ENCODE assay signal across 9 cellular contexts in genomic region chr11:62667460-62667859, GRCh38. TPM values are rescaled to one million over a fixed set of nuclear protein-coding genes. Genes with fewer than 3 reads are reported as not detected.
DNase-seq lines count a peak whose midpoint lies in the region; ATAC-seq, FAIRE-seq and TF ChIP-seq lines count a peak whose summit lies in the region.
"Had no signal": no experiment of that assay in that cellular context is flagged by ENCODE, and none has a peak within 500 bp of the region (broad histone marks: within the 10 kb centered on the region; RNA-seq: fewer than 3 reads in every experiment).

No MANE protein-coding gene starts in this region.

- POLR2A ChIA-PET in A549 (lab: Yijun Ruan, JAX) = interaction anchor here (0.7 to 5.5 kb wide), 9 partner anchors 8 to 174 kb away, joined by 3 to 91 read pairs (median 5); partner anchors contain the start of genes HNRNPUL2, INTS5, TTC9C and TUT1

- DNase-seq in A549 (ENCODE audit: low read depth in 1 of 2, low spot score in 1 of 2) = no peak
- DNase-seq in gastrocnemius medialis = no peak
- no peak for DNase-seq in T-helper 9 cell
- DNase-seq in occipital lobe (lab: John Stamatoyannopoulos, UW) = no peak
- DNase-seq: NCI-H748 treated with DMSO at 0.1 percent for 48 hours had no signal

- TF ChIP-seq POLR2A in A549 (IDR thresholded peaks at IDR 0.05; ENCODE audit: low read length) (peak; percentile 4; the same call in 1 of the 2 replicates), GM19193 (IDR thresholded peaks at IDR 0.05; ENCODE audit: extremely low read depth, insufficient read depth, insufficient read length) (peak; percentile 36), gastrocnemius medialis (IDR thresholded peaks at IDR 0.05) (no peak), GM18505 (IDR thresholded peaks at IDR 0.05; ENCODE audit: borderline replicate concordance, extremely low read depth, insufficient read depth, insufficient read length) (no peak)

- H3K27me3 ChIP-seq in iPS-15b (ENCODE audit: control insufficient read depth, insufficient read depth, low read length) (no peaks in the 10 kb centered on the region), gastrocnemius medialis (no peaks in the 10 kb centered on the region)

- intact Hi-C loops in gastrocnemius medialis (cut with DNase I; ENCODE audit: low total_unique reads) = no loop called here

- CTCF ChIA-PET in A549 (lab: Yijun Ruan, JAX) = interaction anchor here (0.5 to 6.5 kb wide), 10 partner anchors 9 to 65 kb away, joined by 3 to 30 read pairs (median 4); partner anchors contain the start of gene LRRN4CL

- H3K27ac ChIP-seq in A549 (peak overlapping the region; percentile 93 to 96; a peak in 4 of 6 replicates), VCaP (peak overlapping the region; percentile 95), gastrocnemius medialis (peak overlapping the region in 2 of 4 donors; percentile 10 to 97)

- peak overlapping the region; percentile 77 for H3K9ac ChIP-seq in iPS-15b (ENCODE audit: low read depth, low read length)

- no peak for FAIRE-seq in A549 (lab: Jason Lieb, UNC)

- TF ChIP-seq EP300 in A549 (IDR thresholded peaks at IDR 0.05) = no peak

- H3K9me3 ChIP-seq in A549 = no peaks in the 10 kb centered on the region
- no peaks in the 10 kb centered on the region for H3K9me3 ChIP-seq in iPS-15b (ENCODE audit: control insufficient read depth, insufficient read depth, low read length)
- H3K9me3 ChIP-seq in gastrocnemius medialis = no peaks in the 10 kb centered on the region

- no peak for TF ChIP-seq CTCF in A549 (IDR thresholded peaks at IDR 0.05)
- TF ChIP-seq CTCF in VCaP (conservative IDR thresholded peaks at IDR 0.05) = no peak
- TF ChIP-seq CTCF in gastrocnemius medialis (IDR thresholded peaks at IDR 0.05 in 4 of 5, conservative IDR thresholded peaks at IDR 0.05 in 1 of 5) = no peak

- ATAC-seq in A549 = no peak
- no peak for ATAC-seq in gastrocnemius medialis
- no peak for ATAC-seq in GM18505 (IDR thresholded peaks at IDR 0.05; ENCODE audit: unreplicated experiment)

- H3K36me3 ChIP-seq in iPS-15b (ENCODE audit: control insufficient read depth, insufficient read depth, low read length) = peaks cover 17% of the 10 kb centered on the region
- H3K36me3 ChIP-seq in gastrocnemius medialis = peaks cover 0 to 16% of the 10 kb centered on the region in 2 donors

- in situ Hi-C loops in gastrocnemius medialis (cut with MboI; ENCODE audit: low sequenced_read_pairs in 4 of 4) = no loop called here

- H3K4me3 ChIP-seq in A549 (no peak overlapping the region), iPS-15b (ENCODE audit: low read depth, low read length) (peak overlapping the region; percentile 83), gastrocnemius medialis (no peak overlapping the region)

- peaks cover 32% of the 10 kb centered on the region for H3K4me1 ChIP-seq in A549
- H3K4me1 ChIP-seq in iPS-15b (ENCODE audit: control insufficient read depth, insufficient read depth, low read length) = peaks cover 9% of the 10 kb centered on the region
- peaks cover 43 to 49% of the 10 kb centered on the region in 2 donors for H3K4me1 ChIP-seq in gastrocnemius medialis

- 86% methylated on average over 2 of the region's 2 CpGs for WGBS in A549 (ENCODE audit: missing lambda C conversion rate)

- peak overlapping the region; percentile 78 for H3K4me2 ChIP-seq in A549

- no peak for TF ChIP-seq RAD21 in A549 (conservative IDR thresholded peaks at IDR 0.05 in 1 of 2, IDR thresholded peaks at IDR 0.05 in 1 of 2)

TF ChIP-seq in A549, 52 proteins besides CTCF, POLR2A, EP300 and RAD21:
- no peak for TF ChIP-seq CHD2 (IDR thresholded peaks at IDR 0.05; ENCODE audit: low read length, partially characterized antibody)
- peak; percentile 15; the same call in 1 of the 2 replicates for TF ChIP-seq GATA3 (IDR thresholded peaks at IDR 0.05; ENCODE audit: borderline replicate concordance)
- TF ChIP-seq POLR2AphosphoS2 (conservative IDR thresholded peaks at IDR 0.05; ENCODE audit: low read length) = no peak
- TF ChIP-seq JUNB (IDR thresholded peaks at IDR 0.05) = no peak
- TF ChIP-seq, protein P1, sequence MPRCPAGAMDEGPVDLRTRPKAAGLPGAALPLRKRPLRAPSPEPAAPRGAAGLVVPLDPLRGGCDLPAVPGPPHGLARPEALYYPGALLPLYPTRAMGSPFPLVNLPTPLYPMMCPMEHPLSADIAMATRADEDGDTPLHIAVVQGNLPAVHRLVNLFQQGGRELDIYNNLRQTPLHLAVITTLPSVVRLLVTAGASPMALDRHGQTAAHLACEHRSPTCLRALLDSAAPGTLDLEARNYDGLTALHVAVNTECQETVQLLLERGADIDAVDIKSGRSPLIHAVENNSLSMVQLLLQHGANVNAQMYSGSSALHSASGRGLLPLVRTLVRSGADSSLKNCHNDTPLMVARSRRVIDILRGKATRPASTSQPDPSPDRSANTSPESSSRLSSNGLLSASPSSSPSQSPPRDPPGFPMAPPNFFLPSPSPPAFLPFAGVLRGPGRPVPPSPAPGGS (IDR thresholded peaks at IDR 0.05) = 0 out of 3 replicates have a peak, but pooled peaks have one; percentile 46

RNA-seq across cellular contexts. Expression of gene CSKMT, which starts 2.3 kb away (rescaled TPM):
- polyA plus RNA-seq in A549 (2011; rRNA removed) (5.4 and 5.7 TPM in 2 replicates), A549 (2017; fragmentation: RNase III; extraction: RNeasy Plus Mini Kit Qiagen cat#74134 plus additional on column Dnase treatment) (12.9 to 18.2 TPM (median 14.3 TPM) in 3 replicates)
- 18.1 and 19.7 TPM in 2 replicates for polyA plus RNA-seq in A549 (2012; cell fraction: cytosol; rRNA removed)
- 24.2 and 48.6 TPM in 2 replicates for polyA plus RNA-seq in A549 (2012; cell fraction: nucleus; rRNA removed)
- polyA minus RNA-seq in A549 (2011; rRNA and poly(A)+ RNA removed) = 57.7 and 196 TPM in 2 replicates
- total RNA-seq in gastrocnemius medialis (1 to 10 TPM; 1.7 to 4.5 (median 2.8) TPM), occipital lobe (11.5 TPM)

RNA-seq across cellular contexts. Expression of gene C11orf98, which starts 2.5 kb away (rescaled TPM):
- 89.1 and 91.7 TPM in 2 replicates for polyA plus RNA-seq in A549 (2011; rRNA removed)
- polyA plus RNA-seq in A549 (2012; cell fraction: cytosol; rRNA removed) = 111 and 131 TPM in 2 replicates
- 56.0 and 81.5 TPM in 2 replicates for polyA plus RNA-seq in A549 (2012; cell fraction: nucleus; rRNA removed)
- polyA plus RNA-seq in A549 (2017; fragmentation: RNase III; extraction: RNeasy Plus Mini Kit Qiagen cat#74134 plus additional on column Dnase treatment) = 128 to 161 TPM (median 140 TPM) in 3 replicates
- polyA minus RNA-seq in A549 (2011; rRNA and poly(A)+ RNA removed) = 8.9 and 9.6 TPM in 2 replicates
- total RNA-seq in gastrocnemius medialis = 10 to 100 TPM; 36.1 to 44.7 (median 41.3) TPM
- total RNA-seq in occipital lobe = 23.7 TPM

RNA-seq across cellular contexts. Expression of gene UQCC3, which starts 4.0 kb away (rescaled TPM):
- polyA plus RNA-seq in A549 (2011; rRNA removed) = 13.9 and 20.2 TPM in 2 replicates
- 68.2 and 84.4 TPM in 2 replicates for polyA plus RNA-seq in A549 (2012; cell fraction: cytosol; rRNA removed)
- 27.7 and 28.6 TPM in 2 replicates for polyA plus RNA-seq in A549 (2012; cell fraction: nucleus; rRNA removed)
- polyA plus RNA-seq in A549 (2017; fragmentation: RNase III; extraction: RNeasy Plus Mini Kit Qiagen cat#74134 plus additional on column Dnase treatment) = 27.8 to 31.1 TPM (median 28.7 TPM) in 3 replicates
- polyA minus RNA-seq in A549 (2011; rRNA and poly(A)+ RNA removed) = 3.7 and 4.3 TPM in 2 replicates
- total RNA-seq in gastrocnemius medialis = 10 to 100 TPM in 2 of 4 donors, 1 to 10 TPM in 2; 6.4 to 11.7 (median 9.0) TPM
- total RNA-seq in occipital lobe = 6.9 TPM

RNA-seq across cellular contexts. Expression of gene LBHD1, which starts 4.6 kb away (rescaled TPM):
- polyA plus RNA-seq in A549 (2011; rRNA removed) = 4.1 and 5.3 TPM in 2 replicates
- polyA plus RNA-seq in A549 (2012; cell fraction: cytosol; rRNA removed) = 4.1 and 4.2 TPM in 2 replicates
- 8.5 and 12.3 TPM in 2 replicates for polyA plus RNA-seq in A549 (2012; cell fraction: nucleus; rRNA removed)
- polyA plus RNA-seq in A549 (2017; fragmentation: RNase III; extraction: RNeasy Plus Mini Kit Qiagen cat#74134 plus additional on column Dnase treatment) = 4.9 to 8.3 TPM (median 6.8 TPM) in 3 replicates
- polyA minus RNA-seq in A549 (2011; rRNA and poly(A)+ RNA removed) = 5.3 and 5.9 TPM in 2 replicates
- 1 to 10 TPM in 2 of 4 donors, under 1 TPM in 2; 0.82 to 2.1 (median 1.1) TPM for total RNA-seq in gastrocnemius medialis
- 0.94 TPM for total RNA-seq in occipital lobe

RNA-seq across cellular contexts. Expression of gene UBXN1, which starts 11.4 kb away (rescaled TPM):
- polyA plus RNA-seq in A549 (2011; rRNA removed) = 56.8 and 120 TPM in 2 replicates
- 118 and 146 TPM in 2 replicates for polyA plus RNA-seq in A549 (2012; cell fraction: cytosol; rRNA removed)
- polyA plus RNA-seq in A549 (2012; cell fraction: nucleus; rRNA removed) = 131 and 147 TPM in 2 replicates
- polyA plus RNA-seq in A549 (2017; fragmentation: RNase III; extraction: RNeasy Plus Mini Kit Qiagen cat#74134 plus additional on column Dnase treatment) = 110 to 117 TPM (median 117 TPM) in 3 replicates
- 34.3 and 36.1 TPM in 2 replicates for polyA minus RNA-seq in A549 (2011; rRNA and poly(A)+ RNA removed)
- 100 to 1,000 TPM; 216 to 450 (median 265) TPM for total RNA-seq in gastrocnemius medialis
- 91.4 TPM for total RNA-seq in occipital lobe

Comparison
In these comparisons a context has a peak if more than half of its experiments do, and no peak if none do; other contexts are left out.
1. POLR2A ChIP-seq: peak in A549 (single experiment) and GM19193 (single experiment); none in gastrocnemius medialis (0 of 2) and GM18505 (single experiment).